Comparison of ENCODE assay signal across 19 cellular contexts in genomic region chr13:99778500-99778899, GRCh38.
DNase-seq lines count a peak whose midpoint lies in the region; ATAC-seq, FAIRE-seq and TF ChIP-seq lines count a peak whose summit lies in the region.
"Had no signal": no experiment of that assay in that cellular context is flagged by ENCODE, and none has a peak within 500 bp of the region (broad histone marks: within the 10 kb centered on the region; RNA-seq: fewer than 3 reads in every experiment).

No MANE protein-coding gene starts in this region.

- no peaks in the 10 kb centered on the region; a peak in 1 of 5 replicates for H3K4me1 ChIP-seq in K562 (replicated peaks in 1 of 2; ENCODE audit: control insufficient read depth in 2 of 2, insufficient read depth in 2 of 2, low read length in 2 of 2)
- H3K4me1 ChIP-seq in colonic mucosa, result no peaks in the 10 kb centered on the region
- no peaks in the 10 kb centered on the region for H3K4me1 ChIP-seq in right atrium auricular region

- H3K4me3 ChIP-seq in K562 (no peak overlapping the region), colonic mucosa (no peak overlapping the region), right atrium auricular region (no peak overlapping the region)

- H3K9me1 ChIP-seq in K562 (ENCODE audit: control insufficient read depth, insufficient read depth, low read length), result no peaks in the 10 kb centered on the region

- 0 out of 2 replicates have a peak, but pooled peaks have one; percentile 16 for TF ChIP-seq EP300 in K562 (IDR thresholded peaks at IDR 0.05; ENCODE audit: low read length)

- no TSS peak for BruUV-seq in K562 (replicated peaks; lab: Mats Ljungman, UMichigan)

- no peak overlapping the region for H2AFZ ChIP-seq in K562 (ENCODE audit: low read depth, low read length)

- CTCF ChIA-PET in K562 (lab: Yijun Ruan, JAX; ENCODE audit: low intra/inter-chr PET ratio), result no interaction called here

- intact Hi-C loops in K562 (cut with micrococcal nuclease), result no loop called here
- intact Hi-C loops in colonic mucosa (cut with DNase I), result no loop called here

- H3K27me3 ChIP-seq in K562 (ENCODE audit: control insufficient read depth in 2 of 2, insufficient read depth in 2 of 2, low read length in 2 of 2) (no peaks in the 10 kb centered on the region), colonic mucosa (no peaks in the 10 kb centered on the region), right atrium auricular region (no peaks in the 10 kb centered on the region)

- H3K4me2 ChIP-seq in K562 (ENCODE audit: insufficient read depth, low read length), result no peak overlapping the region

- TF ChIP-seq CTCF in K562 (IDR thresholded peaks at IDR 0.05 in 2 of 3, conservative IDR thresholded peaks at IDR 0.05 in 1 of 3; ENCODE audit: insufficient read depth in 2 of 3, low read depth in 1 of 3, low read length in 3 of 3), result no peak
- no peak for TF ChIP-seq CTCF in colonic mucosa (IDR thresholded peaks at IDR 0.05)
- no peak for TF ChIP-seq CTCF in right atrium auricular region (IDR thresholded peaks at IDR 0.05)

- DNase-seq in D341Med (ENCODE audit: low spot score), result peak; percentile 62
- peak; percentile 17 for DNase-seq in NCI-H460 (ENCODE audit: extremely low read depth, low read depth)
- DNase-seq in OCI-M1 (lab: John Stamatoyannopoulos, UW), result peak; percentile 76
- DNase-seq in K562 (ENCODE audit: extremely low read depth in 1 of 4, low spot score in 3 of 4), result peak in 2 of 4 experiments; percentile 6 to 8
- no peak for DNase-seq in occipital lobe (lab: John Stamatoyannopoulos, UW)
- DNase-seq in DMS153 treated with DMSO at 0.1 percent for 48 hours (lab: John Stamatoyannopoulos, UW; ENCODE audit: unreplicated experiment), result no peak
- DNase-seq in colonic mucosa, result no peak
- no peak for DNase-seq in right atrium auricular region (ENCODE audit: low spot score)
- DNase-seq: 8988T; ACHN; C1 segment of cervical spinal cord; Calu3; CD4-positive, alpha-beta T cell; DMS153; DND-41; GDM1; IMR-90 had no signal

- no peak for FAIRE-seq in K562 (lab: Jason Lieb, UNC)
- FAIRE-seq: GM12892, H54 had no signal

- H3K27ac ChIP-seq in K562 (ENCODE audit: extremely low read depth, low read depth, low read length) (no peak overlapping the region), colonic mucosa (no peak overlapping the region), right atrium auricular region (no peak overlapping the region)

- no peak for TF ChIP-seq POLR2A in K562 (conservative IDR thresholded peaks at IDR 0.05)

- H3K9ac ChIP-seq in K562 (ENCODE audit: insufficient read depth in 1 of 2, low read depth in 2 of 2, low read length in 2 of 2) (no peak overlapping the region), colonic mucosa (ENCODE audit: low read depth in 2 of 2, low read length in 2 of 2) (no peak overlapping the region)

- in situ Hi-C loops in K562 (cut with MboI), result no loop called here

- H4K20me1 ChIP-seq in K562 (replicated peaks; ENCODE audit: control insufficient read depth, insufficient read depth, low read length), result no peaks in the 10 kb centered on the region

- no peak for TF ChIP-seq RAD21 in K562 (CRISPR knock-in tag; conservative IDR thresholded peaks at IDR 0.05 in 1 of 2, IDR thresholded peaks at IDR 0.05 in 1 of 2)

- 0% methylated on average over 2 of the region's 2 CpGs for WGBS in K562 (ENCODE audit: insufficient coverage, low coverage, missing lambda C conversion rate)

- H3K9me3 ChIP-seq in K562 (replicated peaks; ENCODE audit: control insufficient read depth, insufficient read depth, low read depth, low read length) (no peaks in the 10 kb centered on the region; the same call in 1 of the 2 replicates), colonic mucosa (no peaks in the 10 kb centered on the region), right atrium auricular region (peaks cover 0 to 19% of the 10 kb centered on the region in 2 donors)

- H3K36me3 ChIP-seq in K562 (ENCODE audit: control insufficient read depth, insufficient read depth, low read length) (no peaks in the 10 kb centered on the region), colonic mucosa (no peaks in the 10 kb centered on the region), right atrium auricular region (no peaks in the 10 kb centered on the region)

- ATAC-seq in K562, result peak; percentile 94

- POLR2A ChIA-PET in K562 (lab: Yijun Ruan, JAX), result interaction anchor here (0.8 kb wide), 1 partner anchor 15 kb away, joined by 7 read pairs; no protein-coding TSS in a partner anchor

- H3K79me2 ChIP-seq in K562 (ENCODE audit: control insufficient read depth, insufficient read depth, low read length), result no peaks in the 10 kb centered on the region

TF ChIP-seq in K562, 482 proteins besides CTCF, POLR2A, EP300 and RAD21 (continues in another document):
- TF ChIP-seq ZNF274 (IDR thresholded peaks at IDR 0.05; ENCODE audit: borderline replicate concordance, low read depth, low read length), result no peak
- TF ChIP-seq NR2C1 (IDR thresholded peaks at IDR 0.05), result no peak
- peak; percentile 29; the same call in 1 of the 2 replicates for TF ChIP-seq NR2C1 (tag; IDR thresholded peaks at IDR 0.05)
- TF ChIP-seq ZKSCAN8 (CRISPR knock-in tag; IDR thresholded peaks at IDR 0.05), result 0 out of 2 replicates have a peak, but pooled peaks have one; percentile 29
- TF ChIP-seq RFX7 (CRISPR knock-in tag; IDR thresholded peaks at IDR 0.05), result no peak
- TF ChIP-seq ESRRB (CRISPR knock-in tag; IDR thresholded peaks at IDR 0.05; ENCODE audit: borderline replicate concordance), result no peak
- peak; percentile 47 for TF ChIP-seq SMAD4 (CRISPR knock-in tag; conservative IDR thresholded peaks at IDR 0.05)
- TF ChIP-seq ARID1B (IDR thresholded peaks at IDR 0.05), result 0 out of 2 replicates have a peak, but pooled peaks have one; percentile 6
- TF ChIP-seq PHF21A (IDR thresholded peaks at IDR 0.05; ENCODE audit: borderline replicate concordance, low read depth), result no peak
- TF ChIP-seq RB1 (IDR thresholded peaks at IDR 0.05; ENCODE audit: low read depth), result no peak
- no peak for TF ChIP-seq ELF4 (CRISPR knock-in tag; IDR thresholded peaks at IDR 0.05)
- no peak for TF ChIP-seq SREBF1 (IDR thresholded peaks at IDR 0.05; ENCODE audit: borderline replicate concordance, low read depth, low read length)
- TF ChIP-seq SMARCB1 (IDR thresholded peaks at IDR 0.05; ENCODE audit: insufficient read length, low read depth), result no peak
- TF ChIP-seq ELF2 (CRISPR knock-in tag; IDR thresholded peaks at IDR 0.05), result no peak
- no peak for TF ChIP-seq ATF7 (IDR thresholded peaks at IDR 0.05)
- TF ChIP-seq GTF2E2 (tag; IDR thresholded peaks at IDR 0.05), result no peak
- no peak for TF ChIP-seq CBX2 (IDR thresholded peaks at IDR 0.05; ENCODE audit: insufficient read depth, low read length, poor library complexity, severe bottlenecking)
- TF ChIP-seq THRAP3 (IDR thresholded peaks at IDR 0.05; ENCODE audit: borderline replicate concordance), result no peak
- TF ChIP-seq SIRT6 (IDR thresholded peaks at IDR 0.05; ENCODE audit: low read depth, low read length), result no peak
- no peak for TF ChIP-seq FIP1L1 (IDR thresholded peaks at IDR 0.05; ENCODE audit: low read depth, low read length, poor library complexity, severe bottlenecking)
- no peak for TF ChIP-seq ZSCAN32 (CRISPR knock-in tag; IDR thresholded peaks at IDR 0.05)
- no peak for TF ChIP-seq ETV5 (CRISPR knock-in tag; IDR thresholded peaks at IDR 0.05; ENCODE audit: low read depth)
- TF ChIP-seq ZNF507 (tag; conservative IDR thresholded peaks at IDR 0.05), result no peak
- TF ChIP-seq MAX (CRISPR knock-in tag; IDR thresholded peaks at IDR 0.05), result no peak
- TF ChIP-seq, protein P1, sequence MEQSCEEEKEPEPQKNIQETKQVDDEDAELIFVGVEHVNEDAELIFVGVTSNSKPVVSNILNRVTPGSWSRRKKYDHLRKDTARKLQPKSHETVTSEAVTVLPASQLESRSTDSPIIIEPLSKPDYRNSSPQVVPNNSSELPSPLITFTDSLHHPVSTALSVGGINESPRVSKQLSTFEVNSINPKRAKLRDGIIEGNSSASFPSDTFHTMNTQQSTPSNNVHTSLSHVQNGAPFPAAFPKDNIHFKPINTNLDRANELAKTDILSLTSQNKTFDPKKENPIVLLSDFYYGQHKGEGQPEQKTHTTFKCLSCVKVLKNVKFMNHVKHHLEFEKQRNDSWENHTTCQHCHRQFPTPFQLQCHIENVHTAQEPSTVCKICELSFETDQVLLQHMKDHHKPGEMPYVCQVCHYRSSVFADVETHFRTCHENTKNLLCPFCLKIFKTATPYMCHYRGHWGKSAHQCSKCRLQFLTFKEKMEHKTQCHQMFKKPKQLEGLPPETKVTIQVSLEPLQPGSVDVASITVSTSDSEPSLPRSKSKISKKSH (CRISPR knock-in tag; IDR thresholded peaks at IDR 0.05), result no peak
- 0 out of 2 replicates have a peak, but pooled peaks have one; percentile 15 for TF ChIP-seq JUND (IDR thresholded peaks at IDR 0.05; ENCODE audit: borderline replicate concordance, low read depth, low read length)
- TF ChIP-seq JUND (tag; IDR thresholded peaks at IDR 0.05; ENCODE audit: borderline replicate concordance, low read depth, low read length), result no peak; the same call in 2 of the 3 replicates
- TF ChIP-seq DMBX1 (CRISPR knock-in tag; IDR thresholded peaks at IDR 0.05; ENCODE audit: borderline replicate concordance), result peak; percentile 79; the same call in 1 of the 2 replicates
- TF ChIP-seq CXXC5 (CRISPR knock-in tag; IDR thresholded peaks at IDR 0.05), result peak; percentile 32; the same call in 1 of the 2 replicates
- TF ChIP-seq TRIM24 (IDR thresholded peaks at IDR 0.05), result peak; percentile 17 to 79; a peak in 2 of 4 replicates
- 0 out of 2 replicates have a peak, but pooled peaks have one; percentile 20 for TF ChIP-seq NFE2 (IDR thresholded peaks at IDR 0.05; ENCODE audit: low read depth)

Comparison
In these comparisons a context has a peak if more than half of its experiments do, and no peak if none do; other contexts are left out.
1. DNase-seq: peak in D341Med (single experiment), NCI-H460 (single experiment) and OCI-M1 (single experiment); none in occipital lobe (single experiment), DMS153 treated with DMSO at 0.1 percent for 48 hours (single experiment), colonic mucosa (single experiment) and right atrium auricular region (single experiment).